10 cellular contexts compared by ENCODE assay signal in the genomic region with DNA sequence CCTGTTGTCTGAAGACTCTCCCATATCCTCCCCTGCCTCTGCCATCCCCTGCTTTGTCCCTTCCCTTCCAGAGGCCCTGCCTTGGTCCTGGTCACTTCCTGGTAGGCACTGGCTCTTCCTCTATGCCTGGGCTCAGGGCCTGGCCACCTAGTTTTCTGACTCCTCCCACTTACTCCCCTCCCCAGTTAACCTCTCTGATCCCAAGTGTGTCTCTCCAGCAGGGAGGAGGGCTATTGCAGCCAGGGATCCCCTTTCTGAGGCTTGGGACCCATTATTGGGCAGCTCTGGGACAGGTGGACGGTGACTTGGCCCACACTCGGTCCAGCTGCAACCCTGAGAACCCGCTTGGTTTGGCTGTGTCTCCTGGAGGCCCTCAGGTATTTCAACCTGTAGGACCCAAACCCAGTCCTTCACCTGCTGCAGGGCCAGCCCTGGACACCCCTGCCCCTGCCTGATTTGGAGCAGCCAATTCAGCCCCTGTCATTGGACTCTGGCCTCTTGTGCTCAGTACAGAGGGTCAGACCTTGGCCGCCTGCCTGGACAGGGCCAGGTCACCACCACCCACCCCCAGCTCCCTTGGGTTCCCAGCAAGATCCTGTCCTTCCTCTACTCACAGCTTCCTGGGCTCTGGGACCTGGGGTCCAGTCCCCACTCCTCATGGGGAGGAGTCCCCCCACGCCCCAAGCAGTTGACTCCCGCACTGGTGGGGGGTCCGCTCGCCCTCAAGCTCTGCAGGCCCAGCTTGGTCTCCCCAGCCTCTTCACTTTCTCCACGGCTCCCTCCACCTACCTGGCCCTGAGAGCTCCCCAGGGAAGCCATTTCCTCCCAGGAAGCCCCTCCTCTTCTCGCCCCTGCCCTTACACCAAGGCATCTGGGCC. TPM values are rescaled to one million over a fixed set of nuclear protein-coding genes. Genes with fewer than 3 reads are reported as not detected.
A peak's percentile ranks its signal among the peaks of the same experiment; 100 is the strongest.
DNase-seq lines count a peak whose midpoint lies in the region; ATAC-seq and TF ChIP-seq lines count a peak whose summit lies in the region.
"Had no signal": no experiment of that assay in that cellular context is flagged by ENCODE, and none has a peak within 500 bp of the region (broad histone marks: within the 10 kb centered on the region; RNA-seq: fewer than 3 reads in every experiment).

No MANE protein-coding gene starts in this region.

- ATAC-seq in SK-N-SH treated with all-trans-retinoic acid at 6 μM for 48 hours: no peak
- no peak for ATAC-seq in GM19455 (IDR thresholded peaks at IDR 0.05; ENCODE audit: unreplicated experiment)
- no peak for ATAC-seq in omental fat pad (ENCODE audit: low FRiP score)
- ATAC-seq in HG03108 (IDR thresholded peaks at IDR 0.05; ENCODE audit: unreplicated experiment): no peak

- H3F3A ChIP-seq in SK-N-SH (replicated peaks; ENCODE audit: insufficient read depth): no peaks in the 10 kb centered on the region

- peak overlapping the region; percentile 37 for H3K4me3 Mint-ChIP-seq in activated CD4-positive, alpha-beta memory T cell treated with anti-CD3 and anti-CD28 coated beads for 36 hours

- peak; percentile 22 for DNase-seq in SK-N-SH
- no peak for DNase-seq in activated CD4-positive, alpha-beta memory T cell treated with anti-CD3 and anti-CD28 coated beads for 36 hours
- peak; percentile 21 for DNase-seq in hepatocyte (ENCODE audit: low spot score)
- peak; percentile 81 for DNase-seq in spleen
- no peak for DNase-seq in omental fat pad (ENCODE audit: low spot score)
- DNase-seq: NCI-H2171 treated with DMSO at 0.1 percent for 48 hours had no signal

- H3K36me3 ChIP-seq in SK-N-SH (replicated peaks in 1 of 2; ENCODE audit: control insufficient read depth in 1 of 2, insufficient read depth in 2 of 2, low read length in 1 of 2) (no peaks in the 10 kb centered on the region), hepatocyte (replicated peaks; ENCODE audit: insufficient read depth, low read depth) (no peaks in the 10 kb centered on the region), spleen (peaks cover 0 to 17% (median 0%) of the 10 kb centered on the region in 6 donors)

- no peak overlapping the region for H2AFZ ChIP-seq in SK-N-SH (ENCODE audit: low read depth)
- no peak overlapping the region for H2AFZ ChIP-seq in hepatocyte

- H3K27me3 ChIP-seq in SK-N-SH (ENCODE audit: insufficient read depth): no peaks in the 10 kb centered on the region
- H3K27me3 ChIP-seq in hepatocyte: no peaks in the 10 kb centered on the region
- H3K27me3 ChIP-seq in spleen (replicated peaks in 1 of 7): no peaks in the 10 kb centered on the region

- H3K27me3 Mint-ChIP-seq in activated CD4-positive, alpha-beta memory T cell treated with anti-CD3 and anti-CD28 coated beads for 36 hours: no peaks in the 10 kb centered on the region

- H3K4me3 ChIP-seq in SK-N-SH (ENCODE audit: low read depth in 2 of 2, low read length in 1 of 2) (no peak overlapping the region), hepatocyte (no peak overlapping the region), spleen (no peak overlapping the region)

- no peaks in the 10 kb centered on the region for H3K9me3 Mint-ChIP-seq in activated CD4-positive, alpha-beta memory T cell treated with anti-CD3 and anti-CD28 coated beads for 36 hours
- H3K9me3 Mint-ChIP-seq: activated T-cell treated with anti-CD3 and anti-CD28 coated beads, Interleukin-2, amount 50 U/mL, for 72 hours had no signal

- CTCF ChIA-PET in SK-N-SH (lab: Yijun Ruan, JAX): no interaction called here
- CTCF ChIA-PET in activated CD4-positive, alpha-beta memory T cell treated with anti-CD3 and anti-CD28 coated beads for 36 hours (lab: Charles Lee): no interaction called here

- no peak for TF ChIP-seq RAD21 in SK-N-SH (IDR thresholded peaks at IDR 0.05; ENCODE audit: low read length)

- POLR2A ChIA-PET in SK-N-SH (lab: Yijun Ruan, JAX): interaction anchor here (0.6 to 1.4 kb wide), 2 partner anchors 24 to 36 kb away, joined by 4 read pairs; partner anchors contain the start of gene TNIP2
- POLR2A ChIA-PET in activated CD4-positive, alpha-beta memory T cell treated with anti-CD3 and anti-CD28 coated beads for 36 hours (lab: Charles Lee): no interaction called here

- H3K9me2 ChIP-seq in SK-N-SH (no peaks in the 10 kb centered on the region), hepatocyte (replicated peaks; ENCODE audit: insufficient read depth) (no peaks in the 10 kb centered on the region)

- H3K9ac ChIP-seq in SK-N-SH: no peak overlapping the region

- H3K4me1 Mint-ChIP-seq in activated CD4-positive, alpha-beta memory T cell treated with anti-CD3 and anti-CD28 coated beads for 36 hours (ENCODE audit: low read depth): peaks cover 47% of the 10 kb centered on the region

- H3K27ac ChIP-seq in SK-N-SH (ENCODE audit: low read depth in 2 of 2, low read length in 1 of 2) (no peak overlapping the region), hepatocyte (peak overlapping the region; percentile 37), spleen (peak overlapping the region in 7 of 8 donors; percentile 46 to 98 (median 89))

- H3K4me1 ChIP-seq in SK-N-SH (ENCODE audit: control insufficient read depth in 1 of 2, insufficient read depth in 2 of 2, low read depth in 1 of 2, low read length in 1 of 2): peaks cover 21 to 61% of the 10 kb centered on the region in 2 experiments; a peak in 2 of 4 replicates
- peaks cover 29% of the 10 kb centered on the region for H3K4me1 ChIP-seq in hepatocyte (ENCODE audit: insufficient read depth)
- peaks cover 49 to 96% (median 87%) of the 10 kb centered on the region in 6 donors for H3K4me1 ChIP-seq in spleen

- no peaks in the 10 kb centered on the region for H3K36me3 Mint-ChIP-seq in activated CD4-positive, alpha-beta memory T cell treated with anti-CD3 and anti-CD28 coated beads for 36 hours

- TF ChIP-seq CTCF in SK-N-SH (IDR thresholded peaks at IDR 0.05) (no peak), hepatocyte (IDR thresholded peaks at IDR 0.05; ENCODE audit: poor library complexity) (no peak), spleen (IDR thresholded peaks at IDR 0.05 in 8 of 11, conservative IDR thresholded peaks at IDR 0.05 in 3 of 11) (no peak), omental fat pad (IDR thresholded peaks at IDR 0.05) (no peak)

- no peak for TF ChIP-seq POLR2A in spleen (IDR thresholded peaks at IDR 0.05)

- no peak for TF ChIP-seq EP300 in SK-N-SH (IDR thresholded peaks at IDR 0.05; ENCODE audit: borderline replicate concordance in 1 of 2, low read depth in 1 of 2, low read length in 1 of 2)

- intact Hi-C loops in activated CD4-positive, alpha-beta memory T cell treated with anti-CD3 and anti-CD28 coated beads for 36 hours (cut with micrococcal nuclease): loop anchor here (2.0 kb wide), 1 partner anchor 21 kb away; no protein-coding TSS in a partner anchor
- intact Hi-C loops in spleen (cut with DNase I; ENCODE audit: low total_unique reads): no loop called here

- H3K4me2 ChIP-seq in SK-N-SH (no peak overlapping the region), hepatocyte (no peak overlapping the region)

- WGBS in SK-N-SH (ENCODE audit: low lambda C conversion rate): 98% methylated on average over 8 of the region's 10 CpGs
- 94% methylated on average over 9 of the region's 10 CpGs for WGBS in hepatocyte (ENCODE audit: low lambda C conversion rate, missing lambda C conversion rate)
- 87 to 91% (median 88%) methylated on average over 9 to 10 of the region's 10 CpGs for WGBS in spleen, 5 donors

- H3K79me2 ChIP-seq in SK-N-SH (ENCODE audit: insufficient read depth) (peaks cover 7% of the 10 kb centered on the region; the same call in 1 of the 2 replicates), hepatocyte (peaks cover 18% of the 10 kb centered on the region)

- H4K20me1 ChIP-seq in SK-N-SH (ENCODE audit: insufficient read depth) (no peaks in the 10 kb centered on the region), hepatocyte (ENCODE audit: insufficient read depth, poor library complexity, severe bottlenecking) (no peaks in the 10 kb centered on the region)

- no peak overlapping the region for H3K27ac Mint-ChIP-seq in activated CD4-positive, alpha-beta memory T cell treated with anti-CD3 and anti-CD28 coated beads for 36 hours
- H3K27ac Mint-ChIP-seq: activated T-cell treated with anti-CD3 and anti-CD28 coated beads, Interleukin-2, amount 50 U/mL, for 72 hours had no signal

- H3K9me3 ChIP-seq in SK-N-SH (no peaks in the 10 kb centered on the region), hepatocyte (ENCODE audit: low read depth) (no peaks in the 10 kb centered on the region), spleen (no peaks in the 10 kb centered on the region)

TF ChIP-seq in SK-N-SH, 30 proteins besides CTCF, POLR2A, EP300 and RAD21 (continues in another document):
- TF ChIP-seq RXRA (IDR thresholded peaks at IDR 0.05; ENCODE audit: borderline replicate concordance, low read depth): no peak
- TF ChIP-seq FOSL2 (IDR thresholded peaks at IDR 0.05; ENCODE audit: borderline replicate concordance, low read depth): no peak

TF ChIP-seq in SK-N-SH treated with all-trans-retinoic acid at 6 μM for 48 hours, 23 proteins besides CTCF, POLR2A, EP300 and RAD21:
- TF ChIP-seq ZNF565 (CRISPR knock-in tag; conservative IDR thresholded peaks at IDR 0.05; ENCODE audit: low read depth): no peak
- TF ChIP-seq SNAI2 (CRISPR knock-in tag; IDR thresholded peaks at IDR 0.05): no peak

RNA-seq across cellular contexts. Expression of gene SH3BP2, which starts 1.1 kb away (rescaled TPM):
- polyA plus RNA-seq in SK-N-SH (2012; rRNA removed) (25.2 and 26.8 TPM in 2 replicates), hepatocyte (24.3 and 29.6 TPM in 2 replicates), spleen (100 to 1,000 TPM in 1 of 3 donors, 10 to 100 TPM in 2; 42.0 to 138 (median 43.5) TPM)
- polyA plus RNA-seq in SK-N-SH (2012; cell fraction: cytosol; rRNA removed): 5.6 and 8.5 TPM in 2 replicates
- polyA plus RNA-seq in SK-N-SH (2012; cell fraction: nucleus; rRNA removed): 132 and 143 TPM in 2 replicates
- total RNA-seq in activated CD4-positive, alpha-beta memory T cell treated with anti-CD3 and anti-CD28 coated beads for 36 hours: 10 to 100 TPM; 55.9 to 62.8 TPM
- total RNA-seq in hepatocyte (15.0 and 25.7 TPM in 2 replicates), spleen (100 to 1,000 TPM; 150 to 295 (median 265) TPM), omental fat pad (100 to 1,000 TPM in 1 of 4 donors, 10 to 100 TPM in 3; 26.2 to 109 (median 66.0) TPM)

RNA-seq across cellular contexts. Expression of gene TNIP2, which starts 35.6 kb away (rescaled TPM):
- 68.2 and 78.9 TPM in 2 replicates for polyA plus RNA-seq in SK-N-SH (2012; rRNA removed)
- 47.4 and 57.1 TPM in 2 replicates for polyA plus RNA-seq in SK-N-SH (2012; cell fraction: cytosol; rRNA removed)
- polyA plus RNA-seq in SK-N-SH (2012; cell fraction: nucleus; rRNA removed): 175 and 261 TPM in 2 replicates
- total RNA-seq in activated CD4-positive, alpha-beta memory T cell treated with anti-CD3 and anti-CD28 coated beads for 36 hours: 10 to 100 TPM; 74.2 to 77.5 TPM
- total RNA-seq in hepatocyte: 38.2 and 42.7 TPM in 2 replicates
- 43.0 and 50.8 TPM in 2 replicates for polyA plus RNA-seq in hepatocyte
- total RNA-seq in spleen: 10 to 100 TPM; 35.1 to 52.5 (median 50.4) TPM
- 10 to 100 TPM; 32.7 to 53.5 (median 33.2) TPM for polyA plus RNA-seq in spleen
- 100 to 1,000 TPM in 1 of 4 donors, 10 to 100 TPM in 3; 50.1 to 108 (median 75.4) TPM for total RNA-seq in omental fat pad

RNA-seq across cellular contexts. Expression of gene ADD1, which starts 51.9 kb away (rescaled TPM):
- polyA plus RNA-seq in SK-N-SH (2012; rRNA removed) (97.0 and 155 TPM in 2 replicates), hepatocyte (174 and 208 TPM in 2 replicates), spleen (100 to 1,000 TPM; 175 to 224 (median 194) TPM)
- polyA plus RNA-seq in SK-N-SH (2012; cell fraction: cytosol; rRNA removed): 100 and 114 TPM in 2 replicates
- 317 and 506 TPM in 2 replicates for polyA plus RNA-seq in SK-N-SH (2012; cell fraction: nucleus; rRNA removed)
- total RNA-seq in activated CD4-positive, alpha-beta memory T cell treated with anti-CD3 and anti-CD28 coated beads for 36 hours: 100 to 1,000 TPM; 212 TPM
- total RNA-seq in hepatocyte (143 and 179 TPM in 2 replicates), spleen (100 to 1,000 TPM; 260 to 348 (median 295) TPM), omental fat pad (100 to 1,000 TPM; 155 to 269 (median 177) TPM)

Comparison
In these comparisons a context has a peak if more than half of its experiments do, and no peak if none do; other contexts are left out.
1. DNase-seq: peak in SK-N-SH (single experiment), hepatocyte (single experiment) and spleen (single experiment); none in activated CD4-positive, alpha-beta memory T cell treated with anti-CD3 and anti-CD28 coated beads for 36 hours (single experiment) and omental fat pad (single experiment).
2. H3K27ac ChIP-seq: peak in hepatocyte (single experiment) and spleen (7 of 8); none in SK-N-SH (0 of 2).